ENCODE assay signal across 24 cellular contexts in genomic region chr20:62262064-62262463, GRCh38. TPM values are rescaled to one million over a fixed set of nuclear protein-coding genes. Genes with fewer than 3 reads are reported as not detected.
DNase-seq lines count a peak whose midpoint lies in the region; ATAC-seq, FAIRE-seq and TF ChIP-seq lines count a peak whose summit lies in the region.
"Had no signal": no experiment of that assay in that cellular context is flagged by ENCODE, and none has a peak within 500 bp of the region (broad histone marks: within the 10 kb centered on the region; RNA-seq: fewer than 3 reads in every experiment).

No MANE protein-coding gene starts in this region.

- ATAC-seq in WTC11 (no peak), psoas muscle (no peak)
- ATAC-seq in activated naive CD4-positive, alpha-beta T cell treated with anti-CD3 and anti-CD28 coated beads, Interleukin-2, amount 50 U/mL, for 72 hours: no peak
- ATAC-seq: GM23338 had no signal

- intact Hi-C loops in cardiac septum (cut with DNase I): no loop called here
- intact Hi-C loops in psoas muscle (cut with DNase I): no loop called here

- no peak for FAIRE-seq in astrocyte (lab: Jason Lieb, UNC)
- FAIRE-seq: GM12892 had no signal

- WGBS in psoas muscle, 3 donors: 91 to 95% (median 93%) methylated on average over 10 of the region's 10 CpGs

- H3K4me3 Mint-ChIP-seq in WTC11 (no peak overlapping the region), astrocyte (ENCODE audit: unreplicated experiment) (no peak overlapping the region), neural progenitor cell (no peak overlapping the region), progenitor cell of endocrine pancreas (ENCODE audit: low read depth) (no peak overlapping the region)
- H3K4me3 Mint-ChIP-seq: CD4-positive, alpha-beta memory T cell; GM23338; HFFc6 had no signal

- no peak overlapping the region for H3K27ac ChIP-seq in astrocyte (ENCODE audit: low read depth, low read length)
- H3K27ac ChIP-seq in neural progenitor cell: no peak overlapping the region
- no peak overlapping the region for H3K27ac ChIP-seq in psoas muscle

- H3K9me3 ChIP-seq in astrocyte (ENCODE audit: insufficient read depth, low read depth, low read length) (peaks cover 6% of the 10 kb centered on the region), neural progenitor cell (ENCODE audit: low read depth) (no peaks in the 10 kb centered on the region), psoas muscle (no peaks in the 10 kb centered on the region)
- H3K9me3 ChIP-seq: HAP-1 had no signal

- H3K4me1 Mint-ChIP-seq in WTC11 (no peaks in the 10 kb centered on the region), astrocyte (ENCODE audit: low read depth, unreplicated experiment) (peaks cover 20% of the 10 kb centered on the region), neural progenitor cell (peaks cover 8% of the 10 kb centered on the region), progenitor cell of endocrine pancreas (ENCODE audit: low read depth) (no peaks in the 10 kb centered on the region)
- H3K4me1 Mint-ChIP-seq: GM23338 had no signal

- H3K27ac Mint-ChIP-seq in WTC11 (0 out of 2 replicates have a peak overlapping the region, but pooled peaks have one; percentile 9), astrocyte (ENCODE audit: unreplicated experiment) (peak overlapping the region; percentile 50), neural progenitor cell (peak overlapping the region; percentile 76), progenitor cell of endocrine pancreas (peak overlapping the region; percentile 49)
- H3K27ac Mint-ChIP-seq in activated naive CD4-positive, alpha-beta T cell treated with anti-CD3 and anti-CD28 coated beads, Interleukin-2, amount 50 U/mL, for 72 hours: peak overlapping the region in 1 of 2 donors; percentile 10
- H3K27ac Mint-ChIP-seq: GM23338, HFFc6 had no signal

- no peaks in the 10 kb centered on the region for H3F3A ChIP-seq in neural progenitor cell (ENCODE audit: low read depth)

- H3K9me3 Mint-ChIP-seq in WTC11: peaks cover 21% of the 10 kb centered on the region
- H3K9me3 Mint-ChIP-seq in astrocyte (ENCODE audit: unreplicated experiment): peaks cover 4% of the 10 kb centered on the region
- H3K9me3 Mint-ChIP-seq in neural progenitor cell: peaks cover 5% of the 10 kb centered on the region
- H3K9me3 Mint-ChIP-seq in progenitor cell of endocrine pancreas (ENCODE audit: low read depth): peaks cover 3% of the 10 kb centered on the region
- no peaks in the 10 kb centered on the region for H3K9me3 Mint-ChIP-seq in activated naive CD4-positive, alpha-beta T cell treated with anti-CD3 and anti-CD28 coated beads, Interleukin-2, amount 50 U/mL, for 72 hours

- H3K27me3 ChIP-seq in astrocyte (ENCODE audit: insufficient read depth, low read length) (no peaks in the 10 kb centered on the region), neural progenitor cell (no peaks in the 10 kb centered on the region), psoas muscle (ENCODE audit: insufficient read depth in 3 of 3, low read length in 2 of 3) (no peaks in the 10 kb centered on the region)

- H3K4me3 ChIP-seq in astrocyte (ENCODE audit: insufficient read depth, low read depth, low read length) (no peak overlapping the region), neural progenitor cell (no peak overlapping the region), psoas muscle (no peak overlapping the region)
- H3K4me3 ChIP-seq: GM23338, HAP-1 had no signal

- H3K79me2 ChIP-seq in astrocyte (ENCODE audit: insufficient read depth, low read length): peaks cover 4% of the 10 kb centered on the region
- H3K79me2 ChIP-seq in neural progenitor cell (ENCODE audit: low read depth): no peaks in the 10 kb centered on the region

- H2AFZ ChIP-seq in astrocyte (ENCODE audit: low read depth, low read length): no peak overlapping the region
- no peak overlapping the region for H2AFZ ChIP-seq in neural progenitor cell (replicated peaks)
- H2AFZ ChIP-seq: GM23338 had no signal

- TF ChIP-seq CTCF in WTC11 (IDR thresholded peaks at IDR 0.05) (no peak), astrocyte (IDR thresholded peaks at IDR 0.05; ENCODE audit: insufficient read depth, low read depth, low read length) (no peak), neural progenitor cell (IDR thresholded peaks at IDR 0.05) (no peak), progenitor cell of endocrine pancreas (IDR thresholded peaks at IDR 0.05; ENCODE audit: unreplicated experiment) (no peak), psoas muscle (IDR thresholded peaks at IDR 0.05) (no peak)

- H3K27me3 Mint-ChIP-seq in WTC11 (ENCODE audit: low read depth): no peaks in the 10 kb centered on the region
- no peaks in the 10 kb centered on the region for H3K27me3 Mint-ChIP-seq in astrocyte (ENCODE audit: low read depth, unreplicated experiment)
- no peaks in the 10 kb centered on the region for H3K27me3 Mint-ChIP-seq in neural progenitor cell (ENCODE audit: insufficient read depth, low read depth)
- H3K27me3 Mint-ChIP-seq in progenitor cell of endocrine pancreas: no peaks in the 10 kb centered on the region
- H3K27me3 Mint-ChIP-seq: CD4-positive, alpha-beta memory T cell had no signal

- DNase-seq in WTC11 (ENCODE audit: low spot score) (no peak), astrocyte (ENCODE audit: low read depth) (no peak), neural progenitor cell (ENCODE audit: low spot score) (no peak), progenitor cell of endocrine pancreas (ENCODE audit: low spot score, unreplicated experiment) (no peak), cardiac septum (ENCODE audit: low spot score) (no peak), psoas muscle (no peak)
- DNase-seq in activated naive CD4-positive, alpha-beta T cell treated with anti-CD3 and anti-CD28 coated beads, Interleukin-2, amount 50 U/mL, for 72 hours (ENCODE audit: low spot score in 2 of 2): no peak
- DNase-seq: C1 segment of cervical spinal cord; Calu3; CD4-positive, alpha-beta memory T cell; COR-L47; DMS53; DMS79 treated with DMSO at 0.1 percent for 48 hours; GF-D8; HFFc6 had no signal

- H4K20me1 ChIP-seq in astrocyte (ENCODE audit: insufficient read depth, low read length) (peaks cover 44% of the 10 kb centered on the region), neural progenitor cell (ENCODE audit: low read depth) (peaks cover 27% of the 10 kb centered on the region)

- POLR2A ChIA-PET in WTC11 (lab: Charles Lee): no interaction called here

- H3K36me3 Mint-ChIP-seq in WTC11 (peaks cover 52% of the 10 kb centered on the region), astrocyte (ENCODE audit: low read depth, unreplicated experiment) (peaks cover 33% of the 10 kb centered on the region), neural progenitor cell (peaks cover 39% of the 10 kb centered on the region), progenitor cell of endocrine pancreas (ENCODE audit: insufficient read depth) (peaks cover 33% of the 10 kb centered on the region)
- peaks cover 5 to 6% of the 10 kb centered on the region in 2 donors for H3K36me3 Mint-ChIP-seq in activated naive CD4-positive, alpha-beta T cell treated with anti-CD3 and anti-CD28 coated beads, Interleukin-2, amount 50 U/mL, for 72 hours

- H3K4me2 ChIP-seq in astrocyte (ENCODE audit: low read length) (no peak overlapping the region), neural progenitor cell (no peak overlapping the region)
- H3K4me2 ChIP-seq: GM23338 had no signal

- H3K4me1 ChIP-seq in astrocyte (ENCODE audit: insufficient read depth, low read length) (peaks cover 14% of the 10 kb centered on the region), neural progenitor cell (no peaks in the 10 kb centered on the region), psoas muscle (peaks cover 22% of the 10 kb centered on the region)
- H3K4me1 ChIP-seq: HAP-1 had no signal

- H3K9ac ChIP-seq in astrocyte (ENCODE audit: low read length) (no peak overlapping the region), neural progenitor cell (no peak overlapping the region)

- CTCF ChIA-PET in WTC11 (lab: Charles Lee): no interaction called here

- H3K36me3 ChIP-seq in astrocyte (ENCODE audit: insufficient read depth, low read length) (peaks cover 8% of the 10 kb centered on the region), neural progenitor cell (peaks cover 6% of the 10 kb centered on the region), psoas muscle (ENCODE audit: insufficient read depth in 1 of 2, low read depth in 1 of 2) (peaks cover 0 to 75% of the 10 kb centered on the region in 2 donors)

TF ChIP-seq in WTC11, 78 proteins besides CTCF, POLR2A, EP300 and RAD21 (continues in another document):
- TF ChIP-seq PRRX2 (CRISPR knock-in tag; IDR thresholded peaks at IDR 0.05) (no peak), NFATC4 (CRISPR knock-in tag; IDR thresholded peaks at IDR 0.05) (no peak), NR3C1 (CRISPR knock-in tag; conservative IDR thresholded peaks at IDR 0.05; ENCODE audit: low read depth) (no peak), CBFB (CRISPR knock-in tag; IDR thresholded peaks at IDR 0.05; ENCODE audit: low read depth) (no peak), MAX (CRISPR knock-in tag; IDR thresholded peaks at IDR 0.05) (no peak), FOXP1 (CRISPR knock-in tag; IDR thresholded peaks at IDR 0.05; ENCODE audit: borderline replicate concordance) (no peak)

RNA-seq across cellular contexts. Expression of gene OSBPL2, which starts 23.7 kb away (rescaled TPM):
- total RNA-seq in WTC11 (2021) (37.8 to 49.5 TPM (median 39.4 TPM) in 3 replicates), astrocyte (55.8 and 60.3 TPM in 2 replicates), neural progenitor cell (ENCODE audit: low replicate concordance) (28.4 and 35.7 TPM in 2 replicates), progenitor cell of endocrine pancreas (56.7 and 57.4 TPM in 2 replicates), cardiac septum (55.1 TPM), psoas muscle (10 to 100 TPM; 19.8 to 30.9 (median 24.8) TPM)
- 10 to 100 TPM in 2 of 3 donors, 1 to 10 TPM in 1; 9.6 to 22.8 (median 11.4) TPM for polyA plus RNA-seq in psoas muscle
- total RNA-seq in activated naive CD4-positive, alpha-beta T cell treated with anti-CD3 and anti-CD28 coated beads, Interleukin-2, amount 50 U/mL, for 72 hours: 10 to 100 TPM; 30.0 to 49.5 TPM

RNA-seq across cellular contexts. Expression of gene ADRM1, which starts 40.7 kb away (rescaled TPM):
- 146 to 160 TPM (median 147 TPM) in 3 replicates for total RNA-seq in WTC11 (2021)
- 123 and 125 TPM in 2 replicates for total RNA-seq in astrocyte
- total RNA-seq in neural progenitor cell (ENCODE audit: low replicate concordance): 52.3 and 96.3 TPM in 2 replicates
- 66.2 and 67.1 TPM in 2 replicates for total RNA-seq in progenitor cell of endocrine pancreas
- total RNA-seq in cardiac septum: 79.9 TPM
- 100 to 1,000 TPM; 142 to 280 (median 238) TPM for total RNA-seq in psoas muscle
- polyA plus RNA-seq in psoas muscle: 100 to 1,000 TPM; 355 to 603 (median 460) TPM
- 10 to 100 TPM; 92.6 to 93.6 TPM for total RNA-seq in activated naive CD4-positive, alpha-beta T cell treated with anti-CD3 and anti-CD28 coated beads, Interleukin-2, amount 50 U/mL, for 72 hours

RNA-seq across cellular contexts. Expression of gene HRH3, which starts 42.0 kb away (rescaled TPM):
- total RNA-seq in WTC11 (2021): 2.9 to 3.4 TPM (median 3.3 TPM) in 3 replicates
- 0.07 TPM in 1 of 2 replicates, not detected in the other for total RNA-seq in astrocyte
- total RNA-seq in neural progenitor cell (ENCODE audit: low replicate concordance): 0.09 and 1.7 TPM in 2 replicates
- total RNA-seq in progenitor cell of endocrine pancreas: 0.10 TPM in 1 of 2 replicates, not detected in the other
- not detected for total RNA-seq in cardiac septum
- not detected for total RNA-seq in psoas muscle
- under 1 TPM in 1 of 3 donors, not detected in 2; 0.03 TPM for polyA plus RNA-seq in psoas muscle
- total RNA-seq in activated naive CD4-positive, alpha-beta T cell treated with anti-CD3 and anti-CD28 coated beads, Interleukin-2, amount 50 U/mL, for 72 hours: not detected
- total RNA-seq: A172; A673; Calu3; CD4-positive, alpha-beta memory T cell; Daoy; G401; H4; HFFc6 had no signal
- polyA plus RNA-seq: BJ; CD4-positive, alpha-beta memory T cell had no signal
